ENCODE assay signal across 2 cellular contexts in genomic region chr5:150114102-150114641, GRCh38.
TF ChIP-seq lines count a peak whose summit lies in the region.

No MANE protein-coding gene starts in this region.

TF ChIP-seq in GM23338, 12 proteins besides CTCF, POLR2A, EP300 and RAD21:
- TF ChIP-seq CREB1 (CRISPR knock-in tag; IDR thresholded peaks at IDR 0.05; ENCODE audit: low read depth) = no peak
- TF ChIP-seq ETS1 (IDR thresholded peaks at IDR 0.05) = no peak
- no peak for TF ChIP-seq STAT1 (IDR thresholded peaks at IDR 0.05; ENCODE audit: unreplicated experiment)
- no peak for TF ChIP-seq REST (IDR thresholded peaks at IDR 0.05; ENCODE audit: unreplicated experiment)
- TF ChIP-seq POLR2AphosphoS5 (IDR thresholded peaks at IDR 0.05; ENCODE audit: low read depth) = no peak
- TF ChIP-seq EZH2phosphoT487 (IDR thresholded peaks at IDR 0.05; ENCODE audit: unreplicated experiment) = no peak
- TF ChIP-seq ZNF114 (CRISPR knock-in tag; IDR thresholded peaks at IDR 0.05) = no peak

TF ChIP-seq in H1, 55 proteins besides CTCF, POLR2A, EP300 and RAD21:
- no peak for TF ChIP-seq JUND (IDR thresholded peaks at IDR 0.05; ENCODE audit: low read length)
- no peak for TF ChIP-seq SRF (IDR thresholded peaks at IDR 0.05; ENCODE audit: low read depth, low read length)
- TF ChIP-seq ASH2L (IDR thresholded peaks at IDR 0.05; ENCODE audit: low read length) = no peak
- TF ChIP-seq SAP30 (IDR thresholded peaks at IDR 0.05; ENCODE audit: insufficient read depth, insufficient replicate concordance, low read length) = no peak
- no peak for TF ChIP-seq NANOG (IDR thresholded peaks at IDR 0.05; ENCODE audit: insufficient read depth, low read depth, low read length, poor library complexity, severe bottlenecking)
- no peak for TF ChIP-seq TEAD4 (IDR thresholded peaks at IDR 0.05; ENCODE audit: low read depth, low read length)
- no peak for TF ChIP-seq PHF8 (conservative IDR thresholded peaks at IDR 0.05; ENCODE audit: low read depth, low read length)
- no peak for TF ChIP-seq SP4 (IDR thresholded peaks at IDR 0.05; ENCODE audit: low read length)
- TF ChIP-seq KDM5A (IDR thresholded peaks at IDR 0.05; ENCODE audit: low read length) = no peak
- TF ChIP-seq ZNF274 (IDR thresholded peaks at IDR 0.05; ENCODE audit: borderline replicate concordance, extremely low read depth, low read length) = no peak
- no peak for TF ChIP-seq BCL11A (IDR thresholded peaks at IDR 0.05; ENCODE audit: low read depth in 2 of 2, low read length in 2 of 2)
- no peak for TF ChIP-seq MAFK (IDR thresholded peaks at IDR 0.05; ENCODE audit: low read depth, low read length)
- no peak for TF ChIP-seq GTF2F1 (IDR thresholded peaks at IDR 0.05; ENCODE audit: borderline replicate concordance, low read depth, low read length)
